7 cellular contexts compared by ENCODE assay signal in the genomic region with DNA sequence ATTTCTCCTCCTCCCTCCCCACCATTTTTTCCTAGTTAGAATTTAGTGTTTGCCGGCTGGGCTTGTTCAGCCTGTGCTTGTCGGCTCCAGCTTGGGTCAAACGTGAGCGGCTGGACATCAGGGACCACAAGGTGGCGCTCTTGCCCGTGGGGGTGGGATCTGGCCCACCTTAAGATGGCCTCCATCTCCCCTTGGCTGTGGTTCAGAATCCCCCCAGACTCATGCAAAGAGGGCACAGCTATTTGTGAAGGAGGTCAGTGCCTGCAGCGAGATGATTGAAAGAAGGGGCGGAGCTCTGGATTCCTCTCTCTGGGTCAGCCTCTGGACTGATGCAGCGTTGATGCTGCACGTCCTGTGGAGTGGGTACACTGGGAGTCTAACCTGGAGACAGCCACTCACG.
DNase-seq lines count a peak whose midpoint lies in the region; ATAC-seq and TF ChIP-seq lines count a peak whose summit lies in the region.

No MANE protein-coding gene starts in this region.

- no peaks in the 10 kb centered on the region for H3K36me3 ChIP-seq in GM23248 (ENCODE audit: low read depth)
- no peaks in the 10 kb centered on the region for H3K36me3 ChIP-seq in heart right ventricle
- no peaks in the 10 kb centered on the region for H3K36me3 ChIP-seq in spleen

- H3K27me3 ChIP-seq in GM23248 (replicated peaks; ENCODE audit: insufficient read depth) (no peaks in the 10 kb centered on the region), heart right ventricle (peaks cover 0 to 13% (median 4%) of the 10 kb centered on the region in 7 donors), spleen (replicated peaks in 1 of 7) (peaks cover 0 to 31% (median 0%) of the 10 kb centered on the region in 7 donors)

- H3K4me1 ChIP-seq in GM23248 (ENCODE audit: insufficient read depth) (no peaks in the 10 kb centered on the region), heart right ventricle (peaks cover 0 to 2% (median 0%) of the 10 kb centered on the region in 9 donors), spleen (no peaks in the 10 kb centered on the region)

- H3K27ac ChIP-seq in GM23248 = no peak overlapping the region
- H3K27ac ChIP-seq in heart right ventricle = no peak overlapping the region
- no peak overlapping the region for H3K27ac ChIP-seq in spleen

- H3K9me2 ChIP-seq in GM23248 (ENCODE audit: insufficient read depth) = no peaks in the 10 kb centered on the region

- no peak overlapping the region for H3K4me3 ChIP-seq in GM23248
- no peak overlapping the region for H3K4me3 ChIP-seq in heart right ventricle
- no peak overlapping the region for H3K4me3 ChIP-seq in spleen

- H3K79me2 ChIP-seq in GM23248 (ENCODE audit: insufficient read depth) = no peaks in the 10 kb centered on the region

- intact Hi-C loops in heart right ventricle (cut with DNase I) (loop anchor here in 5 of 10 donors (5.0 to 10.0 kb wide), 3 partner anchors 153 to 687 kb away; no protein-coding TSS in a partner anchor), spleen (cut with DNase I; ENCODE audit: low total_unique reads) (no loop called here)

- H4K20me1 ChIP-seq in GM23248 (ENCODE audit: insufficient read depth) = no peaks in the 10 kb centered on the region

- 62 to 65% methylated on average over 11 of the region's 11 CpGs for WGBS in GM23248 (ENCODE audit: low coverage in 1 of 2, low lambda C conversion rate in 2 of 2, missing lambda C conversion rate in 2 of 2), 2 experiments
- 41 to 43% methylated on average over 11 of the region's 11 CpGs for WGBS in heart right ventricle, 2 donors
- 27 to 45% (median 34%) methylated on average over 11 of the region's 11 CpGs for WGBS in spleen, 5 donors

- ATAC-seq in heart right ventricle = peak in 3 of 8 donors; percentile 25 to 75 (median 51)
- no peak for ATAC-seq in GM18517 (IDR thresholded peaks at IDR 0.05; ENCODE audit: unreplicated experiment)

- no peak overlapping the region for H3K9ac ChIP-seq in GM23248

- in situ Hi-C loops in GM23248 (cut with MboI) = loop anchor here (10.0 kb wide), 1 partner anchor 157 kb away; no protein-coding TSS in a partner anchor

- TF ChIP-seq POLR2A in spleen (IDR thresholded peaks at IDR 0.05) = no peak

- H2AFZ ChIP-seq in GM23248 = no peak overlapping the region

- H3K9me3 ChIP-seq in GM23248 (ENCODE audit: low read depth) (no peaks in the 10 kb centered on the region), heart right ventricle (peaks cover 0 to 14% (median 0%) of the 10 kb centered on the region in 11 donors), spleen (peaks cover 0 to 5% (median 0%) of the 10 kb centered on the region in 8 donors)

- H3K4me2 ChIP-seq in GM23248 (ENCODE audit: unreplicated experiment) = no peak overlapping the region

- peak; percentile 43 for DNase-seq in GM23248
- peak; percentile 1 for DNase-seq in SK-N-DZ (ENCODE audit: low spot score)
- peak; percentile 26 to 40 for DNase-seq in heart right ventricle
- no peak for DNase-seq in spleen
- DNase-seq in stimulated activated naive CD4-positive, alpha-beta T cell (lab: John Stamatoyannopoulos, UW) = no peak
- no peak for DNase-seq in activated CD4-positive, alpha-beta T cell treated with anti-CD3 and anti-CD28 coated beads, Interleukin-2, amount 50 U/mL, for 1 hour

- peak; percentile 16 to 63 (median 50) for TF ChIP-seq CTCF in heart right ventricle (IDR thresholded peaks at IDR 0.05)
- peak in 6 of 11 experiments; percentile 20 to 43 (median 30) for TF ChIP-seq CTCF in spleen (IDR thresholded peaks at IDR 0.05 in 8 of 11, conservative IDR thresholded peaks at IDR 0.05 in 3 of 11)

- H3F3A ChIP-seq in GM23248 (ENCODE audit: insufficient read depth) = no peaks in the 10 kb centered on the region

Comparison
In these comparisons a context has a peak if more than half of its experiments do, and no peak if none do; other contexts are left out.
1. DNase-seq: peak in GM23248 (single experiment), SK-N-DZ (single experiment) and heart right ventricle (2 of 2); none in spleen (single experiment), stimulated activated naive CD4-positive, alpha-beta T cell (0 of 6) and activated CD4-positive, alpha-beta T cell treated with anti-CD3 and anti-CD28 coated beads, Interleukin-2, amount 50 U/mL, for 1 hour (single experiment).